ENCODE assay signal across 10 cellular contexts in genomic region chr2:43269706-43270105, GRCh38. TPM values are rescaled to one million over a fixed set of nuclear protein-coding genes. Genes with fewer than 3 reads are reported as not detected.
DNase-seq lines count a peak whose midpoint lies in the region; ATAC-seq lines count a peak whose summit lies in the region.
"Had no signal": no experiment of that assay in that cellular context is flagged by ENCODE, and none has a peak within 500 bp of the region (broad histone marks: within the 10 kb centered on the region; RNA-seq: fewer than 3 reads in every experiment).

No MANE protein-coding gene starts in this region.

- no peak overlapping the region for H3K4me3 ChIP-seq in right cardiac atrium (ENCODE audit: low read length)

- peak overlapping the region; percentile 60 for H3K27ac Mint-ChIP-seq in stimulated activated naive CD8-positive, alpha-beta T cell treated with anti-CD3 and anti-CD28 coated beads, Interleukin-15, Interleukin-2, amounts not matched to agents 100 ng/mL and 50 ng/mL, for 24 hours

- H3K9me3 ChIP-seq in right cardiac atrium (ENCODE audit: control insufficient read depth, low read length), result no peaks in the 10 kb centered on the region

- H3K27me3 Mint-ChIP-seq in stimulated activated naive CD8-positive, alpha-beta T cell treated with anti-CD3 and anti-CD28 coated beads, Interleukin-15, Interleukin-2, amounts not matched to agents 100 ng/mL and 50 ng/mL, for 24 hours, result no peaks in the 10 kb centered on the region
- H3K27me3 Mint-ChIP-seq: IgD-negative memory B cell had no signal

- DNase-seq in HCEC 1CT (peak; percentile 80), amniotic stem cell (lab: John Stamatoyannopoulos, UW) (peak; percentile 18), right cardiac atrium (peak; percentile 85 to 91 (median 86)), OCI-M1 (lab: John Stamatoyannopoulos, UW) (no peak)

- H3K36me3 Mint-ChIP-seq in stimulated activated naive CD8-positive, alpha-beta T cell treated with anti-CD3 and anti-CD28 coated beads, Interleukin-15, Interleukin-2, amounts not matched to agents 100 ng/mL and 50 ng/mL, for 24 hours (ENCODE audit: low read depth), result peaks cover 26% of the 10 kb centered on the region

- H3K27ac ChIP-seq in right cardiac atrium (ENCODE audit: low read length), result peak overlapping the region; percentile 95
- H3K27ac ChIP-seq: epithelial cell of prostate had no signal

- no peak overlapping the region for H3K4me3 Mint-ChIP-seq in stimulated activated naive CD8-positive, alpha-beta T cell treated with anti-CD3 and anti-CD28 coated beads, Interleukin-15, Interleukin-2, amounts not matched to agents 100 ng/mL and 50 ng/mL, for 24 hours

- 12% methylated on average over 3 of the region's 3 CpGs for WGBS in right cardiac atrium

- ATAC-seq in right cardiac atrium, result peak; percentile 88 to 90
- ATAC-seq in HG02571 (IDR thresholded peaks at IDR 0.05; ENCODE audit: unreplicated experiment), result no peak
- no peak for ATAC-seq in HG02610 (IDR thresholded peaks at IDR 0.05; ENCODE audit: unreplicated experiment)
- no peak for ATAC-seq in GM19324 (IDR thresholded peaks at IDR 0.05; ENCODE audit: low FRiP score, unreplicated experiment)

- no peaks in the 10 kb centered on the region for H3K9me3 Mint-ChIP-seq in stimulated activated naive CD8-positive, alpha-beta T cell treated with anti-CD3 and anti-CD28 coated beads, Interleukin-15, Interleukin-2, amounts not matched to agents 100 ng/mL and 50 ng/mL, for 24 hours
- H3K9me3 Mint-ChIP-seq: IgD-negative memory B cell had no signal

- H3K27me3 ChIP-seq in right cardiac atrium (ENCODE audit: control insufficient read depth, insufficient read depth), result no peaks in the 10 kb centered on the region

- H3K4me1 Mint-ChIP-seq in stimulated activated naive CD8-positive, alpha-beta T cell treated with anti-CD3 and anti-CD28 coated beads, Interleukin-15, Interleukin-2, amounts not matched to agents 100 ng/mL and 50 ng/mL, for 24 hours (ENCODE audit: low read depth), result peaks cover 24% of the 10 kb centered on the region
- H3K4me1 Mint-ChIP-seq: IgD-negative memory B cell had no signal

- peaks cover 32% of the 10 kb centered on the region for H3K4me1 ChIP-seq in right cardiac atrium (ENCODE audit: control insufficient read depth, insufficient read depth, low read length)

- intact Hi-C loops in right cardiac atrium (cut with DNase I), result loop anchor here in 1 of 4 donors (5.0 kb wide), 1 partner anchor 63 kb away; no protein-coding TSS in a partner anchor

RNA-seq across cellular contexts. Expression of gene ZFP36L2, which starts 43.3 kb away (rescaled TPM):
- total RNA-seq in right cardiac atrium, result 10 to 100 TPM; 62.1 to 73.0 (median 68.1) TPM
- polyA plus RNA-seq in right cardiac atrium, result 40.3 TPM

Comparison
In these comparisons a context has a peak if more than half of its experiments do, and no peak if none do; other contexts are left out.
1. ATAC-seq: peak in right cardiac atrium (2 of 2); none in HG02571 (single experiment), HG02610 (single experiment) and GM19324 (single experiment).